Comparison of ENCODE assay signal across 8 cellular contexts in the genomic region with DNA sequence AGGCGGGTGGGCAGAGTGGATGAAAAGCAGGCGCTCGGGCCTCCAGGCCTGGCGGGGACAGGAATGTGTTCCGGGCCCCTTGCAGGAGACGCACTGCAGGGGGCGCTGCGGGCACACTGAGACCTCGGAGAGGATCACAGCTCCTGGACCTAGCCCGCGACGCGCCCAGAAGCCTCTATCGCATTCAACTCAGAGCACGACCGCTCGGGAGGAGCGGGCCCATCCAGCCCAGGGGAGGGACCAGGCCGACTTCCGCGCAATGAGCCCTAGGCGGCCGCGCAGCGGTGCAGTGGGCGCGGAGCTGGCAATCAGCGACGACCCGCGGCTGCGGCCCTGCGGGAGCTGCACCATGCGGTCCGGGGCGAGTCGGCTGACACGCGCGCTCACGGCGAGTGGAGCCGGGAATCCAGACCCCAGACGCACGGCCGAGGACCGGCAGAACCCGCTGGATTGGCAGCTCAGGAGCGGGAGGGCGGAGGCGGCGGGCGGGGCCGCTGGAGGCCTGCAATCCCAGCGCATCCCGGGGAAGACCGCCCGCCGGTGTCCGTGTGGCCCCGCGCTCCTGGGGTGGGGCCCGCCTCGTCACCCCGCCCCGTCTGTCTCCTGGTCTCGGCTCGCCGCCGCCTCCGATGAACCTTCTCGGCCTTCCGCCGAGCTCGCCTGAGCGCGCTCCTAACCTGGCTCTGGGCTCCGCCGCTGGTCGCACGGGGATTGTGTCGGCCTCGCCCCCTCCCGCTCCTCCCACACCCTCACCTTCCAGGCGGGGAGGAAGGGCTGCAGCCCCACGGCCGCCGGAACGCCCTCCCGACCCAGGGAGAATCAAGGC. TPM values are rescaled to one million over a fixed set of nuclear protein-coding genes. Genes with fewer than 3 reads are reported as not detected.
DNase-seq lines count a peak whose midpoint lies in the region; ATAC-seq and TF ChIP-seq lines count a peak whose summit lies in the region.

No MANE protein-coding gene starts in this region.

- peak overlapping the region in 1 of 2 donors; percentile 27 for H3K27ac Mint-ChIP-seq in natural killer cell

- peak; percentile 79 to 93 (median 90) for ATAC-seq in natural killer cell

- peak; percentile 92 for TF ChIP-seq CTCF in natural killer cell (IDR thresholded peaks at IDR 0.05)

- DNase-seq in ELR (ENCODE audit: low read depth) (peak; percentile 97), GOT3 (lab: John Stamatoyannopoulos, UW) (peak; percentile 70), LHCN-M2 (ENCODE audit: low read depth) (peak; percentile 91), RKO (ENCODE audit: low spot score) (peak; percentile 94), fibroblast of peridontal ligament (ENCODE audit: extremely low read depth) (peak; percentile 91), natural killer cell (peak; percentile 79)
- peak; percentile 89 to 94 for DNase-seq in activated T-helper 1 cell treated with anti-CD3 and anti-CD28 coated beads, Interleukin-2, amount 50 U/mL, for 16 hours (ENCODE audit: low read depth in 1 of 2, low spot score in 1 of 2)
- DNase-seq in stimulated activated naive CD4-positive, alpha-beta T cell (lab: John Stamatoyannopoulos, UW) = peak; percentile 81 to 92 (median 88)

- peak overlapping the region; percentile 86 for H3K4me3 Mint-ChIP-seq in natural killer cell

- H3K9me3 Mint-ChIP-seq in natural killer cell = no peaks in the 10 kb centered on the region

- no peaks in the 10 kb centered on the region for H3K36me3 Mint-ChIP-seq in natural killer cell

- H3K4me1 Mint-ChIP-seq in natural killer cell = peaks cover 9 to 18% of the 10 kb centered on the region in 2 donors

- peaks cover 26 to 31% of the 10 kb centered on the region in 2 donors for H3K27me3 Mint-ChIP-seq in natural killer cell (ENCODE audit: low read depth in 2 of 2)

- intact Hi-C loops in natural killer cell (cut with micrococcal nuclease) = loop anchor here (1.0 kb wide), 1 partner anchor 185 kb away; no protein-coding TSS in a partner anchor

RNA-seq across cellular contexts. Expression of gene GRID1, which starts 33.5 kb away (rescaled TPM):
- total RNA-seq in LHCN-M2 (2014; rRNA removed) (not detected in 2 replicates), natural killer cell (not detected)
- polyA plus RNA-seq in LHCN-M2 (2012) = not detected

Comparison
In these comparisons a context has a peak if more than half of its experiments do, and no peak if none do; other contexts are left out.
1. Peak in every context shown above with its lines: DNase-seq and ATAC-seq.